Comparison of ENCODE assay signal across 8 cellular contexts in the genomic region with DNA sequence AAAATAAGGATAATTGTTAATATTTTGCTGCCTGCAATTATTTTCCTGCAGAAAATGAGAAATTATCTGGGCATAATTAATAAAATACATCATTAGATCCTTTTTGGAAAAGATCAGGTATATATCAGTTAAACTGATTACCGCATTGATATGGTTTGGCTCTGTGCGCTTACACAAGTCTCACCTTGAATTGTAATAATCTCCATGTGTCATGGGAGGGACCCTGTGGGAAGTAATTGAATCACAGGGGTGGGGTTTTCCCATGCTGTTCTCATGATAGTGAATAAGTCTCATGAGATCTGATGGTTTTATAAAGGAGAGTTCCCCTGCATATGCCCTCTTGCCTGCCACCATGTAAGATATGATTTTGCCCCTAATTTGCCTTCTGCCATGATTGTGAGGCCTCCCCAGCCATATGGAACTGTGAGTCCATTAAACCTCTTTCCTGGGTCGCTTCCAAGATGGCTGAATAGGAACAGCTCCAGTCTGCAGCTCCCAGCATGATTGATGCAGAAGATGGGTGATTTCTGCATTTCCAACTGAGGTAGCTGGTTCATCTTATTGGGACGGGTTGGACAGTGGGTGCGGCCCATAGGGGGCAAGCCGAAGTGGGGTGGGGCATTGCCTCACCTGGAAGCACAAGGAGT. TPM values are rescaled to one million over a fixed set of nuclear protein-coding genes. Genes with fewer than 3 reads are reported as not detected.
A peak's percentile ranks its signal among the peaks of the same experiment; 100 is the strongest.
DNase-seq lines count a peak whose midpoint lies in the region; ATAC-seq, FAIRE-seq and TF ChIP-seq lines count a peak whose summit lies in the region.
"Not testable (repeated sequence)": the region's sequence is repeated elsewhere in the genome, so short reads cannot be mapped to it uniquely, and the experiment has no call there.

No MANE protein-coding gene starts in this region.

- peaks cover 21% of the 10 kb centered on the region for H3K36me3 Mint-ChIP-seq in activated CD8-positive, alpha-beta T cell treated with anti-CD3 and anti-CD28 coated beads for 36 hours (ENCODE audit: low read depth)
- H3K36me3 Mint-ChIP-seq in dendritic cell treated with granulocyte-macrophage colony-stimulating factor and Interleukin-4, amounts not matched to agents 40 ng/mL and 50 ng/mL, for 4 days (ENCODE audit: low read depth), result not testable (repeated sequence)

- H3K18ac ChIP-seq in mesenchymal stem cell (ENCODE audit: low read depth in 1 of 2, low read length in 2 of 2), result peak overlapping the region in 1 of 2 experiments; percentile 1

- not testable (repeated sequence) for H3K36me3 ChIP-seq in PC-3 (ENCODE audit: low read depth, low read length); GM12878 (ENCODE audit: control insufficient read depth in 2 of 2, insufficient read depth in 2 of 2, low read length in 1 of 2); mesenchymal stem cell (ENCODE audit: control insufficient read depth in 1 of 2, insufficient read depth in 2 of 2, low read depth in 1 of 2, low read length in 2 of 2)

- peak overlapping the region in 1 of 2 experiments; percentile 92 for H2BK12ac ChIP-seq in mesenchymal stem cell (ENCODE audit: low read length in 2 of 2)

- H4K20me1 ChIP-seq in PC-3 (ENCODE audit: low read length); GM12878 (ENCODE audit: control insufficient read depth, insufficient read depth): not testable (repeated sequence)

- not testable (repeated sequence) for H3K27me3 Mint-ChIP-seq in activated CD8-positive, alpha-beta T cell treated with anti-CD3 and anti-CD28 coated beads for 36 hours; dendritic cell treated with granulocyte-macrophage colony-stimulating factor and Interleukin-4, amounts not matched to agents 40 ng/mL and 50 ng/mL, for 4 days

- H3K23ac ChIP-seq in mesenchymal stem cell (ENCODE audit: low read length in 2 of 2), result not testable (repeated sequence)

- not testable (repeated sequence) for H3K79me1 ChIP-seq in mesenchymal stem cell (replicated peaks; ENCODE audit: low read length, poor library complexity, severe bottlenecking)

- not testable (repeated sequence) for H2AK5ac ChIP-seq in mesenchymal stem cell (ENCODE audit: low read length, severe bottlenecking)

- not testable (repeated sequence) for H2BK120ac ChIP-seq in mesenchymal stem cell (ENCODE audit: low read depth, low read length)

- not testable (repeated sequence) for H3K4me2 ChIP-seq in PC-3 (ENCODE audit: low read length); GM12878 (ENCODE audit: control insufficient read depth, insufficient read depth); mesenchymal stem cell (ENCODE audit: low read length, poor library complexity, severe bottlenecking)

- not testable (repeated sequence) for TF ChIP-seq CTCF in PC-3 (conservative IDR thresholded peaks at IDR 0.05; ENCODE audit: low read depth, low read length); activated CD8-positive, alpha-beta T cell treated with anti-CD3 and anti-CD28 coated beads for 36 hours (IDR thresholded peaks at IDR 0.05); GM12878 (IDR thresholded peaks at IDR 0.05 in 2 of 3, conservative IDR thresholded peaks at IDR 0.05 in 1 of 3; ENCODE audit: control insufficient read depth in 2 of 3, extremely low read depth in 1 of 3, insufficient read depth in 1 of 3, low read depth in 3 of 3, low read length in 3 of 3)

- H2AFZ ChIP-seq in PC-3 (ENCODE audit: low read length); GM12878 (ENCODE audit: control insufficient read depth, low read depth, low read length); mesenchymal stem cell (ENCODE audit: low read depth, low read length): not testable (repeated sequence)

- not testable (repeated sequence) for H2BK5ac ChIP-seq in mesenchymal stem cell (ENCODE audit: low read depth, low read length, poor library complexity, severe bottlenecking)

- TF ChIP-seq RAD21 in GM12878 (IDR thresholded peaks at IDR 0.05; ENCODE audit: insufficient read depth, low read depth, low read length), result not testable (repeated sequence)

- WGBS in GM12878 (ENCODE audit: insufficient coverage, insufficient replicate concordance, low lambda C conversion rate, missing lambda C conversion rate), result 78% methylated on average over 6 of the region's 6 CpGs
- 96% methylated on average over 6 of the region's 6 CpGs for WGBS in mesenchymal stem cell

- peaks cover 14% of the 10 kb centered on the region for H3K4me1 ChIP-seq in PC-3 (ENCODE audit: insufficient read depth, low read length)
- not testable (repeated sequence) for H3K4me1 ChIP-seq in GM12878 (ENCODE audit: control insufficient read depth, insufficient read depth, low read length); mesenchymal stem cell (ENCODE audit: control insufficient read depth, insufficient read depth, low read depth, low read length)

- not testable (repeated sequence) for H3F3A ChIP-seq in PC-3 (ENCODE audit: low read length, unreplicated experiment)

- not testable (repeated sequence) for ATAC-seq in PC-3
- peak; percentile 29 for ATAC-seq in activated CD8-positive, alpha-beta T cell treated with anti-CD3 and anti-CD28 coated beads for 36 hours
- peak; percentile 37 for ATAC-seq in GM12878

- not testable (repeated sequence) for H2BK15ac ChIP-seq in mesenchymal stem cell (ENCODE audit: low read depth, poor library complexity, severe bottlenecking)

- TF ChIP-seq POLR2A in GM12878 (IDR thresholded peaks at IDR 0.05; ENCODE audit: low read depth, low read length), result not testable (repeated sequence)

- BruUV-seq in PC-3 (replicated peaks; lab: Mats Ljungman, UMichigan); GM12878 (replicated peaks; lab: Mats Ljungman, UMichigan): not testable (repeated sequence)

- H4K8ac ChIP-seq in mesenchymal stem cell (ENCODE audit: low read length), result not testable (repeated sequence)

- POLR2A ChIA-PET in PC-3 (lab: Charles Lee; ENCODE audit: unreplicated experiment), result interaction anchor here (0.6 kb wide), 2 partner anchors 129 to 459 kb away, joined by 5 to 10 read pairs; no protein-coding TSS in a partner anchor
- POLR2A ChIA-PET in activated CD8-positive, alpha-beta T cell treated with anti-CD3 and anti-CD28 coated beads for 36 hours (lab: Charles Lee), result not testable (repeated sequence)
- POLR2A ChIA-PET in GM12878 (lab: Charles Lee), result interaction anchor here (0.5 to 2.7 kb wide), 12 partner anchors 8 to 250 kb away, joined by 3 to 22 read pairs (median 3); no protein-coding TSS in a partner anchor

- not testable (repeated sequence) for H3K4me3 ChIP-seq in PC-3 (ENCODE audit: low read length); GM12878; mesenchymal stem cell (ENCODE audit: insufficient read depth in 1 of 2, low read depth in 1 of 2, low read length in 2 of 2)

- peak overlapping the region; percentile 87 for H3K27ac ChIP-seq in PC-3 (ENCODE audit: low read length)
- H3K27ac ChIP-seq in GM12878 (ENCODE audit: control insufficient read depth, insufficient read depth); mesenchymal stem cell (ENCODE audit: low read length, poor library complexity, severe bottlenecking): not testable (repeated sequence)

- H3K9ac ChIP-seq in PC-3 (ENCODE audit: low read length) (peak overlapping the region; percentile 34; the same call in 1 of the 2 replicates), mesenchymal stem cell (ENCODE audit: low read length) (peak overlapping the region; percentile 84)
- not testable (repeated sequence) for H3K9ac ChIP-seq in GM12878 (ENCODE audit: control insufficient read depth, insufficient read depth, low read length)

- RAD21 ChIA-PET in GM12878 (lab: Charles Lee; ENCODE audit: unreplicated experiment), result interaction anchor here (0.6 to 3.1 kb wide), 15 partner anchors 8 to 197 kb away, joined by 3 to 38 read pairs (median 5); no protein-coding TSS in a partner anchor

- DNase-seq in DMS 273 (lab: John Stamatoyannopoulos, UW; ENCODE audit: unreplicated experiment), result peak; percentile 52
- DNase-seq in PC-3; GM12878 (ENCODE audit: low read depth, low spot score); mesenchymal stem cell: not testable (repeated sequence)
- DNase-seq in activated CD8-positive, alpha-beta T cell treated with anti-CD3 and anti-CD28 coated beads for 36 hours, result peak; percentile 39
- peak; percentile 40 for DNase-seq in activated naive CD4-positive, alpha-beta T cell treated with Interleukin-2 at 50 U/mL for 16 hours
- peak; percentile 60 for DNase-seq in stimulated activated CD4-positive, alpha-beta T cell treated with anti-CD3 and anti-CD28 coated beads, Interleukin-4, amount 100 ng/mL, for 24 hours

- CTCF ChIA-PET in PC-3 (lab: Charles Lee) (interaction anchor here (0.6 kb wide), 2 partner anchors 179 to 279 kb away, joined by 3 to 6 read pairs; no protein-coding TSS in a partner anchor), GM12878 (lab: Yijun Ruan, JAX) (interaction anchor here (2.0 to 2.7 kb wide), 2 partner anchors 7 to 22 kb away, joined by 6 to 12 read pairs; no protein-coding TSS in a partner anchor)
- CTCF ChIA-PET in activated CD8-positive, alpha-beta T cell treated with anti-CD3 and anti-CD28 coated beads for 36 hours (lab: Charles Lee), result not testable (repeated sequence)

- not testable (repeated sequence) for H3K79me2 ChIP-seq in PC-3 (ENCODE audit: low read length); GM12878 (ENCODE audit: control insufficient read depth, insufficient read depth, low read length)

- peaks cover 19% of the 10 kb centered on the region for H3K9me3 Mint-ChIP-seq in activated CD8-positive, alpha-beta T cell treated with anti-CD3 and anti-CD28 coated beads for 36 hours
- H3K9me3 Mint-ChIP-seq in dendritic cell treated with granulocyte-macrophage colony-stimulating factor and Interleukin-4, amounts not matched to agents 40 ng/mL and 50 ng/mL, for 4 days, result peaks cover 23% of the 10 kb centered on the region

- not testable (repeated sequence) for FAIRE-seq in GM12878 (lab: Jason Lieb, UNC)

- not testable (repeated sequence) for H3K9me2 ChIP-seq in PC-3 (replicated peaks; ENCODE audit: low read length)

- not testable (repeated sequence) for H3K9me3 ChIP-seq in PC-3 (ENCODE audit: low read length); GM12878 (replicated peaks; ENCODE audit: control insufficient read depth, insufficient read depth, low read length); mesenchymal stem cell (ENCODE audit: control insufficient read depth, low read length)

- H3K27ac Mint-ChIP-seq in activated CD8-positive, alpha-beta T cell treated with anti-CD3 and anti-CD28 coated beads for 36 hours, result peak overlapping the region; percentile 43
- H3K27ac Mint-ChIP-seq in dendritic cell treated with granulocyte-macrophage colony-stimulating factor and Interleukin-4, amounts not matched to agents 40 ng/mL and 50 ng/mL, for 4 days, result peak overlapping the region; percentile 3

- in situ Hi-C loops in GM12878 (cut with MboI), result loop anchor here (25.0 kb wide), 1 partner anchor 1515 kb away; the partner anchor contains the start of gene APBB1IP

- H3K4me3 Mint-ChIP-seq in activated CD8-positive, alpha-beta T cell treated with anti-CD3 and anti-CD28 coated beads for 36 hours; dendritic cell treated with granulocyte-macrophage colony-stimulating factor and Interleukin-4, amounts not matched to agents 40 ng/mL and 50 ng/mL, for 4 days: not testable (repeated sequence)

- SMC1A ChIA-PET in GM12878 (lab: Charles Lee; ENCODE audit: uncharacterized antibody, unreplicated experiment), result interaction anchor here (0.6 to 9.9 kb wide), 22 partner anchors 8 to 309 kb away, joined by 3 to 152 read pairs (median 5); no protein-coding TSS in a partner anchor

- intact Hi-C loops in PC-3 (cut with micrococcal nuclease), result not testable (repeated sequence)
- intact Hi-C loops in activated CD8-positive, alpha-beta T cell treated with anti-CD3 and anti-CD28 coated beads for 36 hours (cut with micrococcal nuclease), result loop anchor here (5.0 kb wide), 1 partner anchor 35 kb away; no protein-coding TSS in a partner anchor
- intact Hi-C loops in GM12878 (cut with micrococcal nuclease; ENCODE audit: unreplicated experiment), result loop anchor here (5.0 kb wide), 1 partner anchor 270 kb away; no protein-coding TSS in a partner anchor
- intact Hi-C loops in dendritic cell treated with granulocyte-macrophage colony-stimulating factor and Interleukin-4, amounts not matched to agents 40 ng/mL and 50 ng/mL, for 4 days (cut with micrococcal nuclease), result loop anchor here (5.0 kb wide), 2 partner anchors 40 to 200 kb away; partner anchors contain the start of gene ARHGAP21

- H3K27me3 ChIP-seq in PC-3 (ENCODE audit: low read length); GM12878 (replicated peaks in 1 of 2; ENCODE audit: control insufficient read depth in 2 of 2, insufficient read depth in 2 of 2, low read length in 1 of 2); mesenchymal stem cell (ENCODE audit: control insufficient read depth in 1 of 2, insufficient read depth in 1 of 2, low read length in 2 of 2): not testable (repeated sequence)

- TF ChIP-seq EP300 in GM12878 (IDR thresholded peaks at IDR 0.05; ENCODE audit: borderline replicate concordance in 1 of 2, control insufficient read depth in 1 of 2, low read depth in 2 of 2, low read length in 2 of 2), result not testable (repeated sequence)

- H3K4me1 Mint-ChIP-seq in activated CD8-positive, alpha-beta T cell treated with anti-CD3 and anti-CD28 coated beads for 36 hours (ENCODE audit: low read depth), result peaks cover 30% of the 10 kb centered on the region
- H3K4me1 Mint-ChIP-seq in dendritic cell treated with granulocyte-macrophage colony-stimulating factor and Interleukin-4, amounts not matched to agents 40 ng/mL and 50 ng/mL, for 4 days (ENCODE audit: low read depth), result peaks cover 26% of the 10 kb centered on the region

- not testable (repeated sequence) for H4K91ac ChIP-seq in mesenchymal stem cell (ENCODE audit: low read length)

- not testable (repeated sequence) for H3K4ac ChIP-seq in mesenchymal stem cell (ENCODE audit: low read depth in 1 of 2, low read length in 2 of 2)

- not testable (repeated sequence) for H3K14ac ChIP-seq in mesenchymal stem cell (ENCODE audit: low read length in 2 of 2)

RNA-seq across cellular contexts. Expression of gene PRTFDC1, which starts 30.1 kb away (rescaled TPM):
- total RNA-seq in PC-3 (2014; rRNA removed) (9.7 and 10.2 TPM in 2 replicates), GM12878 (2014; rRNA removed) (5.5 and 7.3 TPM in 2 replicates), GM12878 (2014; rRNA removed; fragmentation: Illumina TruSeq; extraction: Trizol) (9.2 and 11.2 TPM in 2 replicates), GM12878 (2021) (6.7 and 7.4 TPM in 2 replicates)
- 1 to 10 TPM; 2.2 to 2.7 TPM for total RNA-seq in activated CD8-positive, alpha-beta T cell treated with anti-CD3 and anti-CD28 coated beads for 36 hours
- 13.4 and 13.7 TPM in 2 replicates for total RNA-seq in GM12878 (2013; cell fraction: nucleolus; rRNA removed)
- polyA plus RNA-seq in GM12878 (2011; ENCODE audit: low read depth), result 2.4 TPM
- polyA plus RNA-seq in GM12878 (2011; rRNA removed) (8.9 and 13.9 TPM in 2 replicates), GM12878 (2014; fragmentation: Illumina TruSeq; extraction: Trizol) (12.5 and 14.0 TPM in 2 replicates), GM12878 (2014; fragmentation: Nextera tagmentation; extraction: Ambion mirVana) (10 to 100 TPM; 13.5 to 17.3 TPM), GM12878 (2014; rRNA removed) (8.0 and 10.1 TPM in 2 replicates), GM12878 (2016; fragmentation: Nextera tagmentation; extraction: Ambion mirVana) (10 to 100 TPM; 13.8 to 14.2 TPM)
- 5.3 TPM in 2 replicates for polyA plus RNA-seq in GM12878 (2011; cell fraction: cytosol; rRNA removed)
- 3.0 and 3.8 TPM in 2 replicates for polyA plus RNA-seq in GM12878 (2011; cell fraction: nucleus; rRNA removed)
- polyA plus RNA-seq in GM12878 (2012), result 1.4 and 1.9 TPM in 2 replicates
- polyA minus RNA-seq in GM12878 (2011; rRNA and poly(A)+ RNA removed), result 5.7 and 9.3 TPM in 2 replicates
- 3.4 TPM in 1 of 2 replicates, not detected in the other for polyA minus RNA-seq in GM12878 (2011; cell fraction: cytosol; rRNA and poly(A)+ RNA removed)
- 1.6 and 2.2 TPM in 2 replicates for polyA minus RNA-seq in GM12878 (2011; cell fraction: nucleus; rRNA and poly(A)+ RNA removed)
- 13.7 TPM for polyA plus RNA-seq in mesenchymal stem cell (2013, experiment 1 of 2)
- 14.3 TPM for polyA plus RNA-seq in mesenchymal stem cell (2013, experiment 2 of 2)
